1 cellular context compared by ENCODE assay signal in the genomic region with DNA sequence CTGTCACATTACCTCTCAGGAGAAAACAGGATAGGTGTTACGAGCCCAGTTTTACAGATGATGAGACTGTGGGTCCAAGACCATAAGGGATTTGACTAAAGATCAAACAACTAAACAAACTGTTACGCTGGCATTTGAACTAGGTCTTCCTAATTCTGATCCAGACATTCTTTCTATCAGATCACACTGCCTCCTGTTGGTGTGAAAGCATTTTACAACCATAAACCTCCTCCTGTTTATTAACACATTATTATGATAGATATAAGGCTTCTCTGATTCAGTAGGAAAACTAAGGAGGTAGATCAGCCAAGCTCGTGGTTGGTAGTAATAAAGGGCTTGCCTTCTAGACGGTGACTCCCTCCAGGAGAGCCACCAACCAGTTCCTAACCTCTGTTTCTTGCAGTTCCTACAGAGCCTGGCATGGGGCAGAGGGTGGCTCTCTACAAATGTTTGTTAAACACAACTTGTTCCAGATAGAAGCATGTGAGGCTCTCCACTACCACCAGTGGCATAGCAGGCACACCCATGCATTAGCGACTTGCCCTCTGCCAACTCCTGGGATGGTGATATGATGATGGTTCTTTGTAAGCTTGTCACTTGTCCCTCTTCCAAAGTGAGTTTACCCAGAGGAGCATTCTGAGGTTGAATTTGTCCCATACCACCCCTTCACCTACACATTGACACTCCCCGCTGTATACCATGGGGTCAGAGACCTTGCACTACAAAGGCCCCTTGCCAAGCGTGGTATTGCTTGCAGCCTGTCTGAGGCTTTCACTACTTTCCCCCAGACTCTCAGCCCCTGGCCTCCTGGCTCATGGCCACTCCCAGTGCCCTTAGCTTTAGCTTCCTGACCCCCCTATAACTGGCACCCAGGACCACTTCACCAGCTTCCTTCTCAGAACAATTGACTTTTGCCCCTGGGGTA.
TF ChIP-seq lines count a peak whose summit lies in the region.

No MANE protein-coding gene starts in this region.

TF ChIP-seq in H1, 55 proteins besides CTCF, POLR2A, EP300 and RAD21 (continued from another document):
- TF ChIP-seq HDAC2 (IDR thresholded peaks at IDR 0.05; ENCODE audit: borderline replicate concordance in 1 of 2, low read depth in 2 of 2, low read length in 2 of 2) (no peak), SP4 (IDR thresholded peaks at IDR 0.05; ENCODE audit: low read length) (no peak), CBX5 (IDR thresholded peaks at IDR 0.05; ENCODE audit: low read depth, low read length) (no peak), GTF2F1 (IDR thresholded peaks at IDR 0.05; ENCODE audit: borderline replicate concordance, low read depth, low read length) (no peak), POLR2AphosphoS5 (IDR thresholded peaks at IDR 0.05; ENCODE audit: low read depth, low read length) (no peak), KDM4A (IDR thresholded peaks at IDR 0.05; ENCODE audit: low read depth, low read length, severe bottlenecking) (no peak), FOSL1 (IDR thresholded peaks at IDR 0.05; ENCODE audit: insufficient read depth, low read depth, low read length) (no peak), SIN3A (conservative IDR thresholded peaks at IDR 0.05 in 1 of 2, IDR thresholded peaks at IDR 0.05 in 1 of 2; ENCODE audit: low read depth in 1 of 2, low read length in 2 of 2) (no peak)
